ENCODE assay signal across 9 cellular contexts in genomic region chr3:126113733-126114132, GRCh38. TPM values are rescaled to one million over a fixed set of nuclear protein-coding genes. Genes with fewer than 3 reads are reported as not detected.
DNase-seq lines count a peak whose midpoint lies in the region; ATAC-seq and TF ChIP-seq lines count a peak whose summit lies in the region.
"Had no signal": no experiment of that assay in that cellular context is flagged by ENCODE, and none has a peak within 500 bp of the region (broad histone marks: within the 10 kb centered on the region; RNA-seq: fewer than 3 reads in every experiment).

No MANE protein-coding gene starts in this region.

- H3K27me3 Mint-ChIP-seq in effector memory CD8-positive, alpha-beta T cell = peaks cover 2 to 9% of the 10 kb centered on the region in 2 donors

- 84 to 90% methylated on average over 2 to 3 of the region's 5 CpGs for WGBS in esophagus squamous epithelium, 2 donors

- no peak for DNase-seq in GM12864 (ENCODE audit: low read depth)
- DNase-seq in HuH-7.5 (ENCODE audit: low spot score) = peak; percentile 49
- DNase-seq in dermis blood vessel endothelial cell = peak; percentile 25
- DNase-seq in osteoblast (ENCODE audit: insufficient read length, low spot score, missing footprints) = peak; percentile 90
- no peak for DNase-seq in effector memory CD8-positive, alpha-beta T cell
- DNase-seq in esophagus squamous epithelium (lab: John Stamatoyannopoulos, UW) = no peak
- DNase-seq: occipital lobe had no signal

- H3K4me1 Mint-ChIP-seq in effector memory CD8-positive, alpha-beta T cell (ENCODE audit: low read depth in 2 of 2) = no peaks in the 10 kb centered on the region

- no peak for TF ChIP-seq POLR2A in esophagus squamous epithelium (IDR thresholded peaks at IDR 0.05)

- TF ChIP-seq CTCF in GM12864 (IDR thresholded peaks at IDR 0.05; ENCODE audit: low read depth, low read length, missing control alignments) (peak; percentile 52), osteoblast (IDR thresholded peaks at IDR 0.05; ENCODE audit: extremely low read depth, low read depth, low read length) (peak; percentile 34), esophagus squamous epithelium (IDR thresholded peaks at IDR 0.05) (peak in 2 of 6 experiments; percentile 17 to 39)

- H3K4me3 ChIP-seq in GM12864 (ENCODE audit: low read depth, low read length) = no peak overlapping the region
- no peak overlapping the region for H3K4me3 ChIP-seq in osteoblast (ENCODE audit: insufficient read depth, low read length)
- no peak overlapping the region for H3K4me3 ChIP-seq in esophagus squamous epithelium

- no peaks in the 10 kb centered on the region for H4K20me1 ChIP-seq in osteoblast (ENCODE audit: insufficient read depth, low read length)

- H3K4me2 ChIP-seq in osteoblast (ENCODE audit: insufficient read depth, low read length) = no peak overlapping the region

- no peak overlapping the region for H3K27ac Mint-ChIP-seq in effector memory CD8-positive, alpha-beta T cell

- intact Hi-C loops in esophagus squamous epithelium (cut with DNase I) = no loop called here

- H3K27ac ChIP-seq in osteoblast (ENCODE audit: low read depth, low read length) = no peak overlapping the region
- no peak overlapping the region for H3K27ac ChIP-seq in esophagus squamous epithelium

- no peaks in the 10 kb centered on the region for H3K36me3 ChIP-seq in osteoblast (ENCODE audit: insufficient read depth, low read length)
- H3K36me3 ChIP-seq in esophagus squamous epithelium = no peaks in the 10 kb centered on the region

- H3K27me3 ChIP-seq in osteoblast (ENCODE audit: insufficient read depth, low read length) (no peaks in the 10 kb centered on the region), esophagus squamous epithelium (no peaks in the 10 kb centered on the region)

- peaks cover 2% of the 10 kb centered on the region for H3K36me3 Mint-ChIP-seq in effector memory CD8-positive, alpha-beta T cell (ENCODE audit: insufficient read depth)

- H3K9me3 Mint-ChIP-seq in effector memory CD8-positive, alpha-beta T cell = no peaks in the 10 kb centered on the region

- H3K9me3 ChIP-seq in osteoblast (ENCODE audit: low read depth, low read length) (no peaks in the 10 kb centered on the region), esophagus squamous epithelium (no peaks in the 10 kb centered on the region)

- no peaks in the 10 kb centered on the region for H3K4me1 ChIP-seq in osteoblast (ENCODE audit: insufficient read depth, low read length)
- H3K4me1 ChIP-seq in esophagus squamous epithelium = no peaks in the 10 kb centered on the region

- no peaks in the 10 kb centered on the region for H3K79me2 ChIP-seq in osteoblast (ENCODE audit: insufficient read depth, low read length)

- no peak overlapping the region for H2AFZ ChIP-seq in osteoblast (ENCODE audit: low read length)

- no peak overlapping the region for H3K4me3 Mint-ChIP-seq in effector memory CD8-positive, alpha-beta T cell

- ATAC-seq in GM18858 (IDR thresholded peaks at IDR 0.05; ENCODE audit: unreplicated experiment) = no peak
- no peak for ATAC-seq in GM19397 (IDR thresholded peaks at IDR 0.05; ENCODE audit: unreplicated experiment)
- ATAC-seq in effector memory CD8-positive, alpha-beta T cell (replicated peaks) = no peak

RNA-seq across cellular contexts. Expression of gene SLC41A3, which starts 29.8 kb away (rescaled TPM):
- total RNA-seq in dermis blood vessel endothelial cell = 88.0 and 98.2 TPM in 2 replicates
- total RNA-seq in osteoblast = 41.5 and 59.4 TPM in 2 replicates
- total RNA-seq in esophagus squamous epithelium = 10 to 100 TPM; 17.7 to 46.5 (median 20.4) TPM

Comparison
In these comparisons a context has a peak if more than half of its experiments do, and no peak if none do; other contexts are left out.
1. DNase-seq: peak in HuH-7.5 (single experiment), dermis blood vessel endothelial cell (single experiment) and osteoblast (single experiment); none in GM12864 (single experiment), effector memory CD8-positive, alpha-beta T cell (0 of 3) and esophagus squamous epithelium (single experiment).